30 cellular contexts compared by ENCODE assay signal in genomic region chr12:7444076-7444475, GRCh38. TPM values are rescaled to one million over a fixed set of nuclear protein-coding genes. Genes with fewer than 3 reads are reported as not detected.
DNase-seq lines count a peak whose midpoint lies in the region; ATAC-seq and TF ChIP-seq lines count a peak whose summit lies in the region.
"Had no signal": no experiment of that assay in that cellular context is flagged by ENCODE, and none has a peak within 500 bp of the region (broad histone marks: within the 10 kb centered on the region; RNA-seq: fewer than 3 reads in every experiment).

TSS of gene CD163L1 (minus strand) at chr12:7444153. CDS start at chr12:7444127, 26 bp downstream.

- H3K27me3 ChIP-seq in SJCRH30 (no peaks in the 10 kb centered on the region), mucosa of rectum (ENCODE audit: control insufficient read depth in 2 of 2, insufficient read depth in 2 of 2, low read length in 2 of 2) (no peaks in the 10 kb centered on the region), prostate gland (replicated peaks; ENCODE audit: insufficient read depth) (no peaks in the 10 kb centered on the region)
- H3K27me3 ChIP-seq: Peyer's patch had no signal

- no peak for ATAC-seq in GM19328 (IDR thresholded peaks at IDR 0.05; ENCODE audit: unreplicated experiment)
- ATAC-seq: effector memory CD8-positive, alpha-beta T cell; heart left ventricle; stimulated activated naive CD8-positive, alpha-beta T cell treated with anti-CD3 and anti-CD28 coated beads, Interleukin-15, Interleukin-2, amounts not matched to agents 100 U/mL and 50 U/mL, for 24 hours had no signal

- no peaks in the 10 kb centered on the region for H3K36me3 ChIP-seq in SJCRH30
- H3K36me3 ChIP-seq in mucosa of rectum (ENCODE audit: control insufficient read depth in 2 of 2, insufficient read depth in 2 of 2, low read length in 2 of 2): no peaks in the 10 kb centered on the region
- no peaks in the 10 kb centered on the region for H3K36me3 ChIP-seq in prostate gland
- H3K36me3 ChIP-seq: BE2C, heart left ventricle, neural progenitor cell, Peyer's patch, SJSA1, tibial nerve had no signal

- 23% methylated on average over 2 of the region's 2 CpGs for WGBS in prostate gland

- DNase-seq in AML-193 (lab: John Stamatoyannopoulos, UW) (peak; percentile 29 to 45), Daoy (ENCODE audit: low read depth) (no peak), SJCRH30 (no peak), prostate gland (ENCODE audit: low spot score) (no peak), inferior parietal cortex (ENCODE audit: extremely low spot score) (no peak)
- DNase-seq in stimulated activated CD4-positive, alpha-beta T cell treated with anti-CD3 and anti-CD28 coated beads, Interleukin-4, amount 100 ng/mL, for 4 hours: no peak
- DNase-seq: activated CD4-positive, alpha-beta memory T cell treated with anti-CD3 and anti-CD28 coated beads, Interleukin-2, amount 10 ng/mL, durations not matched to agents 7 days and 5 days; activated CD4-positive, alpha-beta T cell treated with anti-CD3 and anti-CD28 coated beads for 1 hour; activated CD8-positive, alpha-beta memory T cell treated with anti-CD3 and anti-CD28 coated beads, Interleukin-2, amount 50 U/mL, for 48 hours; amygdala; BE2C; DMS79 treated with DMSO at 0.1 percent for 48 hours; effector memory CD8-positive, alpha-beta T cell; HCEC 1CT; heart left ventricle; NCI-H2171; NCI-H524 treated with DMSO at 0.1 percent for 48 hours; NK-92 treated with Interleukin-12 subunit alpha and Interleukin-12 subunit beta, amount 100 ng/mL, for 24 hours; Peyer's patch; stimulated activated CD4-positive, alpha-beta T cell treated with anti-CD3 and anti-CD28 coated beads, Interleukin-15, amount 100 ng/mL, for 24 hours; stimulated activated naive CD8-positive, alpha-beta T cell treated with anti-CD3 and anti-CD28 coated beads, Interleukin-15, Interleukin-2, amounts not matched to agents 100 U/mL and 50 U/mL, for 24 hours had no signal

- H3K9me3 ChIP-seq in SJCRH30 (replicated peaks) (no peaks in the 10 kb centered on the region), mucosa of rectum (ENCODE audit: control insufficient read depth in 2 of 2, low read length in 2 of 2) (no peaks in the 10 kb centered on the region), prostate gland (no peaks in the 10 kb centered on the region)
- H3K9me3 ChIP-seq: BE2C, Peyer's patch had no signal

- TF ChIP-seq POLR2A in prostate gland (IDR thresholded peaks at IDR 0.05): no peak

- no peak within 1 kb of the TSS for H3K27ac ChIP-seq in SJCRH30
- peak within 1 kb of the TSS; percentile 3 to 45 for H3K27ac ChIP-seq in mucosa of rectum (ENCODE audit: low read depth in 2 of 2, low read length in 2 of 2)
- H3K27ac ChIP-seq in prostate gland: no peak within 1 kb of the TSS
- H3K27ac ChIP-seq: KMS-11, neural progenitor cell, Peyer's patch, SJSA1, tibial nerve had no signal

- peak within 1 kb of the TSS; percentile 5 to 20 for H3K9ac ChIP-seq in mucosa of rectum (ENCODE audit: low read depth in 1 of 2, low read length in 2 of 2)
- H3K9ac ChIP-seq: KMS-11, neural progenitor cell had no signal

- H3K4me3 ChIP-seq in SJCRH30 (no peak within 1 kb of the TSS), mucosa of rectum (ENCODE audit: low read length in 2 of 2) (peak within 1 kb of the TSS; percentile 16 to 24), prostate gland (no peak within 1 kb of the TSS)
- H3K4me3 ChIP-seq: lung, neural progenitor cell, Peyer's patch, SJSA1, tibial nerve had no signal

- H3K4me1 ChIP-seq in SJCRH30: no peaks in the 10 kb centered on the region
- peaks cover 0 to 5% of the 10 kb centered on the region in 2 donors for H3K4me1 ChIP-seq in mucosa of rectum (ENCODE audit: control insufficient read depth in 2 of 2, insufficient read depth in 2 of 2, low read length in 2 of 2)
- H3K4me1 ChIP-seq in prostate gland (replicated peaks): no peaks in the 10 kb centered on the region
- H3K4me1 ChIP-seq: BE2C, neural progenitor cell, Peyer's patch, SJSA1, tibial nerve had no signal

- intact Hi-C loops in prostate gland (cut with DNase I): no loop called here

- TF ChIP-seq CTCF in prostate gland (IDR thresholded peaks at IDR 0.05): no peak

RNA-seq across cellular contexts. Expression of gene CD163L1, which starts in this region (rescaled TPM):
- total RNA-seq in Daoy (2014; rRNA removed; shearing (Covaris generic)): 2.9 and 21.4 TPM in 2 replicates
- 11.4 and 13.8 TPM in 2 replicates for total RNA-seq in SJCRH30 (2014; rRNA removed; shearing (Covaris generic))
- total RNA-seq in prostate gland: 1 to 10 TPM in 1 of 2 donors, not detected in 1; 8.2 TPM
- total RNA-seq: activated CD4-positive, alpha-beta memory T cell treated with anti-CD3 and anti-CD28 coated beads, Interleukin-2, amount 10 ng/mL, durations not matched to agents 7 days and 5 days; activated T-helper 2 cell treated with anti-CD3 and anti-CD28 coated beads, Interferon-gamma antibody, Interleukin-2, Interleukin-4, amounts not matched to agents 10 μg/mL and 5 μg/mL and 100 μg/mL, durations not matched to agents 14 hours and 24 hours and 36 hours; T-helper 1 cell treated with Interleukin-12 subunit alpha and Interleukin-12 subunit beta and Interleukin-4 antibody, amounts not matched to agents 30 ng/mL and 1 ng/mL, for 36 hours had no signal

Comparison
In these comparisons a context has a peak if more than half of its experiments do, and no peak if none do; other contexts are left out.
1. DNase-seq: peak in AML-193 (2 of 2); none in Daoy (single experiment), SJCRH30 (0 of 2), stimulated activated CD4-positive, alpha-beta T cell treated with anti-CD3 and anti-CD28 coated beads, Interleukin-4, amount 100 ng/mL, for 4 hours (0 of 2), prostate gland (single experiment) and inferior parietal cortex (single experiment).
2. H3K27ac ChIP-seq: peak in mucosa of rectum (2 of 2); none in SJCRH30 (single experiment) and prostate gland (0 of 2).
3. H3K4me3 ChIP-seq: peak in mucosa of rectum (2 of 2); none in SJCRH30 (single experiment) and prostate gland (0 of 2).